In genomic region chr4:147944264-147944663, GRCh38 we compare ENCODE assay signal across 15 cellular contexts.
DNase-seq lines count a peak whose midpoint lies in the region; ATAC-seq and FAIRE-seq lines count a peak whose summit lies in the region.
"Had no signal": no experiment of that assay in that cellular context is flagged by ENCODE, and none has a peak within 500 bp of the region (broad histone marks: within the 10 kb centered on the region; RNA-seq: fewer than 3 reads in every experiment).

No MANE protein-coding gene starts in this region.

- FAIRE-seq in small intestine (lab: Jason Lieb, UNC) = no peak

- H3K9me3 ChIP-seq in small intestine (ENCODE audit: control insufficient read depth, low read depth) = no peaks in the 10 kb centered on the region
- H3K9me3 ChIP-seq: neutrophil, SJSA1, stomach had no signal

- H3K4me1 ChIP-seq in small intestine (ENCODE audit: control insufficient read depth in 2 of 2, insufficient read depth in 1 of 2, low read depth in 1 of 2, low read length in 1 of 2) = peaks cover 2% of the 10 kb centered on the region in 2 donors
- H3K4me1 ChIP-seq: SJSA1 had no signal

- no peaks in the 10 kb centered on the region for H3K36me3 ChIP-seq in small intestine (ENCODE audit: control insufficient read depth in 2 of 2, insufficient read depth in 2 of 2, low read length in 2 of 2)
- H3K36me3 ChIP-seq: cardiac muscle cell, neutrophil had no signal

- peak; percentile 29 for ATAC-seq in GM18520 (IDR thresholded peaks at IDR 0.05; ENCODE audit: unreplicated experiment)
- peak; percentile 43 for ATAC-seq in GM19452 (IDR thresholded peaks at IDR 0.05; ENCODE audit: unreplicated experiment)
- peak; percentile 35 for ATAC-seq in HG03378 (IDR thresholded peaks at IDR 0.05; ENCODE audit: unreplicated experiment)
- ATAC-seq in effector memory CD8-positive, alpha-beta T cell (replicated peaks) = peak; percentile 46
- no peak for ATAC-seq in HG03039 (IDR thresholded peaks at IDR 0.05; ENCODE audit: unreplicated experiment)
- ATAC-seq: activated naive CD4-positive, alpha-beta T cell treated with anti-CD3 and anti-CD28 coated beads, Interleukin-2, amount 50 U/mL, for 72 hours had no signal

- H3K4me3 ChIP-seq in small intestine (ENCODE audit: low read depth in 1 of 2, low read length in 2 of 2) = no peak overlapping the region
- H3K4me3 ChIP-seq: cardiac muscle cell, SJSA1, stomach had no signal

- H3K27ac Mint-ChIP-seq in effector memory CD8-positive, alpha-beta T cell = peak overlapping the region; percentile 74 to 91
- H3K27ac Mint-ChIP-seq: activated naive CD4-positive, alpha-beta T cell treated with anti-CD3 and anti-CD28 coated beads, Interleukin-2, amount 50 U/mL, for 72 hours; CD4-positive, CD25-positive, alpha-beta regulatory T cell had no signal

- H3K27me3 Mint-ChIP-seq in effector memory CD8-positive, alpha-beta T cell = no peaks in the 10 kb centered on the region
- H3K27me3 Mint-ChIP-seq: CD4-positive, CD25-positive, alpha-beta regulatory T cell had no signal

- H3K36me3 Mint-ChIP-seq in effector memory CD8-positive, alpha-beta T cell (ENCODE audit: insufficient read depth) = peaks cover 15% of the 10 kb centered on the region

- peak overlapping the region; percentile 54 to 60 for H3K4me3 Mint-ChIP-seq in effector memory CD8-positive, alpha-beta T cell
- H3K4me3 Mint-ChIP-seq: CD4-positive, CD25-positive, alpha-beta regulatory T cell had no signal

- DNase-seq in effector memory CD8-positive, alpha-beta T cell = no peak
- no peak for DNase-seq in small intestine
- DNase-seq in NCI-H128 (lab: John Stamatoyannopoulos, UW; ENCODE audit: unreplicated experiment) = no peak
- DNase-seq: foreskin fibroblast, NCI-H2107, stomach had no signal

- peaks cover 21 to 39% of the 10 kb centered on the region in 2 donors for H3K4me1 Mint-ChIP-seq in effector memory CD8-positive, alpha-beta T cell (ENCODE audit: low read depth in 2 of 2)

- no peaks in the 10 kb centered on the region for H3K27me3 ChIP-seq in small intestine (ENCODE audit: control insufficient read depth in 2 of 2, insufficient read depth in 2 of 2, low read length in 2 of 2)
- H3K27me3 ChIP-seq: cardiac muscle cell, neutrophil, SJSA1, stomach had no signal

- no peaks in the 10 kb centered on the region for H3K9me3 Mint-ChIP-seq in effector memory CD8-positive, alpha-beta T cell
- H3K9me3 Mint-ChIP-seq: activated naive CD4-positive, alpha-beta T cell treated with anti-CD3 and anti-CD28 coated beads, Interleukin-2, amount 50 U/mL, for 72 hours had no signal

- H3K27ac ChIP-seq in small intestine (ENCODE audit: low read depth in 1 of 2, low read length in 1 of 2) = no peak overlapping the region
- H3K27ac ChIP-seq: cardiac muscle cell, neutrophil, SJSA1 had no signal

- 57 to 86% (median 64%) methylated on average over 1 of the region's 1 CpG for WGBS in small intestine, 3 donors
